15 cellular contexts compared by ENCODE assay signal in the genomic region with DNA sequence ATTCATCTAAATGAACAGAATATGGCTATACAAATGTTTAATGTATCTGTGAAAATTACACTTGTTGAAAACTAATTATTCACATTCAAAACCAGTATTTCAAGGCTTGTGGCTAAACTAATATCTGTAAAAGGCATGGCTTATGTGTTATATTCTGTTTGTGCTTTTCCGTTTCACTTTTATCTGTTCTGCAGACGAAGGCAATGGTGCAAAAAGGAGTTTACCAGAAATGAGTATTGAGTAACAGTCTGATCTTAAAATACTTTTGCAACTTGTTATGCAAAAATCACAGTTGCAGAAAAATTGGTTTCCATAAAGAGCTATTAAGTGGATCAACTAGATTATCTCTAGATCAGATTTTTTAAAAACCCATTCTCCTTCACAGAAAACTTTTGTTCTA. TPM values are rescaled to one million over a fixed set of nuclear protein-coding genes. Genes with fewer than 3 reads are reported as not detected.
DNase-seq lines count a peak whose midpoint lies in the region; ATAC-seq and TF ChIP-seq lines count a peak whose summit lies in the region.
"Had no signal": no experiment of that assay in that cellular context is flagged by ENCODE, and none has a peak within 500 bp of the region (broad histone marks: within the 10 kb centered on the region; RNA-seq: fewer than 3 reads in every experiment).

No MANE protein-coding gene starts in this region.

- H3K27ac ChIP-seq in subcutaneous abdominal adipose tissue (ENCODE audit: low read depth, low read length), result peak overlapping the region; percentile 14
- H3K27ac ChIP-seq in esophagus muscularis mucosa (replicated peaks in 1 of 4), result no peak overlapping the region
- H3K27ac ChIP-seq: Peyer's patch had no signal

- H3K4me3 Mint-ChIP-seq in natural killer cell treated with Interleukin-12 subunit alpha and Interleukin-12 subunit beta and Interleukin-15 and Interleukin-18, amount 100 ng/mL, for 72 hours, result peak overlapping the region; percentile 55
- no peak overlapping the region for H3K4me3 Mint-ChIP-seq in natural killer cell

- TF ChIP-seq POLR2A in esophagus muscularis mucosa (IDR thresholded peaks at IDR 0.05; ENCODE audit: low read depth), result no peak

- peak overlapping the region; percentile 53 to 93 for H3K27ac Mint-ChIP-seq in natural killer cell treated with Interleukin-12 subunit alpha and Interleukin-12 subunit beta and Interleukin-15 and Interleukin-18, amount 100 ng/mL, for 72 hours
- no peak overlapping the region for H3K27ac Mint-ChIP-seq in natural killer cell

- H3K4me1 ChIP-seq in subcutaneous abdominal adipose tissue (ENCODE audit: control insufficient read depth in 5 of 5, insufficient read depth in 5 of 5, low read length in 5 of 5), result peaks cover 0 to 7% (median 0%) of the 10 kb centered on the region in 5 donors
- H3K4me1 ChIP-seq in esophagus muscularis mucosa, result no peaks in the 10 kb centered on the region
- H3K4me1 ChIP-seq: Peyer's patch had no signal

- in situ Hi-C loops in G401 (cut with HindIII; ENCODE audit: low sequenced_read_pairs), result no loop called here

- TF ChIP-seq CTCF in natural killer cell (IDR thresholded peaks at IDR 0.05) (no peak), esophagus muscularis mucosa (IDR thresholded peaks at IDR 0.05) (no peak)

- 75% methylated on average over 2 of the region's 2 CpGs for WGBS in esophagus muscularis mucosa

- H3K27me3 ChIP-seq in subcutaneous abdominal adipose tissue (ENCODE audit: control insufficient read depth in 5 of 5, insufficient read depth in 4 of 5, low read length in 5 of 5), result no peaks in the 10 kb centered on the region
- H3K27me3 ChIP-seq in esophagus muscularis mucosa, result no peaks in the 10 kb centered on the region
- H3K27me3 ChIP-seq: Peyer's patch had no signal

- peak; percentile 68 to 85 for ATAC-seq in natural killer cell treated with Interleukin-12 subunit alpha and Interleukin-12 subunit beta and Interleukin-15 and Interleukin-18, amount 100 ng/mL, for 72 hours
- no peak for ATAC-seq in natural killer cell
- peak; percentile 80 for ATAC-seq in GM21723 (IDR thresholded peaks at IDR 0.05; ENCODE audit: unreplicated experiment)
- ATAC-seq in HG03280 (IDR thresholded peaks at IDR 0.05; ENCODE audit: unreplicated experiment), result peak; percentile 71
- ATAC-seq: left lobe of liver had no signal

- no peak for DNase-seq in natural killer cell treated with Interleukin-12 subunit alpha and Interleukin-12 subunit beta and Interleukin-15 and Interleukin-18, amount 100 ng/mL, for 72 hours (ENCODE audit: low spot score)
- DNase-seq in natural killer cell (no peak), activated gamma-delta T cell treated with Interleukin-2 at 50 U/mL for 16 hours (no peak), G401 (ENCODE audit: low spot score) (no peak), esophagus muscularis mucosa (ENCODE audit: extremely low spot score) (no peak)
- DNase-seq: anterior cingulate cortex, DMS 273 treated with DMSO at 0.1 percent for 48 hours, glutamatergic neuron, NCI-H187 treated with DMSO at 0.1 percent for 48 hours, Peyer's patch, T1000 had no signal

- H3K36me3 ChIP-seq in subcutaneous abdominal adipose tissue (ENCODE audit: control insufficient read depth in 5 of 5, insufficient read depth in 5 of 5, low read length in 5 of 5), result no peaks in the 10 kb centered on the region
- no peaks in the 10 kb centered on the region for H3K36me3 ChIP-seq in esophagus muscularis mucosa
- H3K36me3 ChIP-seq: Peyer's patch had no signal

- H3K9me3 ChIP-seq in subcutaneous abdominal adipose tissue (ENCODE audit: control insufficient read depth in 5 of 5, low read length in 5 of 5), result no peaks in the 10 kb centered on the region
- H3K9me3 ChIP-seq in esophagus muscularis mucosa, result no peaks in the 10 kb centered on the region
- H3K9me3 ChIP-seq: Peyer's patch had no signal

- no peaks in the 10 kb centered on the region for H3K9me3 Mint-ChIP-seq in natural killer cell treated with Interleukin-12 subunit alpha and Interleukin-12 subunit beta and Interleukin-15 and Interleukin-18, amount 100 ng/mL, for 72 hours
- H3K9me3 Mint-ChIP-seq in natural killer cell, result no peaks in the 10 kb centered on the region

- peak overlapping the region in 1 of 5 donors; percentile 22 for H3K9ac ChIP-seq in subcutaneous abdominal adipose tissue (ENCODE audit: low read length in 5 of 5)

- H3K4me3 ChIP-seq in subcutaneous abdominal adipose tissue (ENCODE audit: low read depth in 1 of 5, low read length in 5 of 5), result no peak overlapping the region
- H3K4me3 ChIP-seq in esophagus muscularis mucosa, result no peak overlapping the region
- H3K4me3 ChIP-seq: Peyer's patch had no signal

- H3K4me1 Mint-ChIP-seq in natural killer cell treated with Interleukin-12 subunit alpha and Interleukin-12 subunit beta and Interleukin-15 and Interleukin-18, amount 100 ng/mL, for 72 hours (ENCODE audit: low read depth in 2 of 2), result peaks cover 15 to 35% of the 10 kb centered on the region in 2 donors
- no peaks in the 10 kb centered on the region for H3K4me1 Mint-ChIP-seq in natural killer cell

- H3K36me3 Mint-ChIP-seq in natural killer cell treated with Interleukin-12 subunit alpha and Interleukin-12 subunit beta and Interleukin-15 and Interleukin-18, amount 100 ng/mL, for 72 hours, result no peaks in the 10 kb centered on the region
- H3K36me3 Mint-ChIP-seq in natural killer cell, result no peaks in the 10 kb centered on the region

- intact Hi-C loops in natural killer cell (cut with micrococcal nuclease) (no loop called here), esophagus muscularis mucosa (cut with DNase I) (no loop called here)

- no peak for TF ChIP-seq EP300 in esophagus muscularis mucosa (IDR thresholded peaks at IDR 0.05)

- no peaks in the 10 kb centered on the region for H3K27me3 Mint-ChIP-seq in natural killer cell treated with Interleukin-12 subunit alpha and Interleukin-12 subunit beta and Interleukin-15 and Interleukin-18, amount 100 ng/mL, for 72 hours
- H3K27me3 Mint-ChIP-seq in natural killer cell (ENCODE audit: low read depth in 2 of 2), result no peaks in the 10 kb centered on the region

RNA-seq across cellular contexts. Expression of a gene that starts 9.5 kb away (rescaled TPM):
- total RNA-seq in natural killer cell treated with Interleukin-12 subunit alpha and Interleukin-12 subunit beta and Interleukin-15 and Interleukin-18, amount 100 ng/mL, for 72 hours, result 10 to 100 TPM; 52.7 to 98.0 TPM
- total RNA-seq in natural killer cell (10 to 100 TPM; 21.9 to 38.3 (median 34.2) TPM), esophagus muscularis mucosa (10 to 100 TPM in 1 of 4 donors, 1 to 10 TPM in 3; 3.3 to 14.1 (median 7.1) TPM)
- 0.07 TPM in 1 of 2 replicates, not detected in the other for total RNA-seq in G401 (2014; rRNA removed; shearing (Covaris generic))

RNA-seq across cellular contexts. Expression of a gene that starts 45.5 kb away (rescaled TPM):
- total RNA-seq in natural killer cell treated with Interleukin-12 subunit alpha and Interleukin-12 subunit beta and Interleukin-15 and Interleukin-18, amount 100 ng/mL, for 72 hours, result 100 to 1,000 TPM; 181 to 201 TPM
- total RNA-seq in natural killer cell (100 to 1,000 TPM; 122 to 145 (median 122) TPM), esophagus muscularis mucosa (100 to 1,000 TPM in 2 of 4 donors, 10 to 100 TPM in 2; 79.2 to 134 (median 99.6) TPM)
- 100 and 214 TPM in 2 replicates for total RNA-seq in G401 (2014; rRNA removed; shearing (Covaris generic))

Comparison
In these comparisons a context has a peak if more than half of its experiments do, and no peak if none do; other contexts are left out.
1. ATAC-seq: peak in natural killer cell treated with Interleukin-12 subunit alpha and Interleukin-12 subunit beta and Interleukin-15 and Interleukin-18, amount 100 ng/mL, for 72 hours (2 of 2), GM21723 (single experiment) and HG03280 (single experiment); none in natural killer cell (0 of 3).
2. H3K27ac Mint-ChIP-seq: peak in natural killer cell treated with Interleukin-12 subunit alpha and Interleukin-12 subunit beta and Interleukin-15 and Interleukin-18, amount 100 ng/mL, for 72 hours (2 of 2); none in natural killer cell (0 of 2).